In the genomic region with DNA sequence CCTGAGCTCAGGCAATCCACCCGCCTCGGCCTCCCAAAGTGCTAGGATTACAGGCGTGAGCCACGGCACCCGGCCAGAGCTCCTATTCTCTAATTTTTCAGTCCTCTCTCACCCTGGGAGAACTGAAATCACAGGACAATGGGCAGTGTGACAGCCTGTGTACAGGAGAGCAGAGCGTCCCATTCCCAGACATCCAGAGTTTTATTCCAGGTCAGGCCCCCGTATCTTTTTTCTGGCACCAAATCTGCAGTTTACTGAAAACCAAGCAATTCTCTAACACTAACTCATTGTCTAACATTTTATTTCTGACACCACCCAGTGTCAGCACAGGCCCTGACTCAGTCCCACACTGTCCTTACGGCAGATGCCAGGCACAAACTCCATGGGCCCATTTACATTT, we compare ENCODE assay signal across 12 cellular contexts. TPM values are rescaled to one million over a fixed set of nuclear protein-coding genes. Genes with fewer than 3 reads are reported as not detected.
DNase-seq lines count a peak whose midpoint lies in the region; ATAC-seq and TF ChIP-seq lines count a peak whose summit lies in the region.
"Had no signal": no experiment of that assay in that cellular context is flagged by ENCODE, and none has a peak within 500 bp of the region (broad histone marks: within the 10 kb centered on the region; RNA-seq: fewer than 3 reads in every experiment).

No MANE protein-coding gene starts in this region.

- dilution Hi-C loops in IMR-90 (cut with HindIII; ENCODE audit: low sequenced_read_pairs, unreplicated experiment), result no loop called here

- H3K56ac ChIP-seq in IMR-90 (ENCODE audit: extremely low read depth, insufficient read depth, low read length), result no peak overlapping the region

- H2AFZ ChIP-seq in IMR-90 (replicated peaks; ENCODE audit: low read length, poor library complexity), result no peak overlapping the region

- no peaks in the 10 kb centered on the region for H3K9me1 ChIP-seq in IMR-90 (ENCODE audit: insufficient read depth, low read length)

- no peaks in the 10 kb centered on the region for H3K4me1 ChIP-seq in IMR-90 (ENCODE audit: control insufficient read depth, insufficient read depth, low read length)
- H3K4me1 ChIP-seq in CD4-positive, alpha-beta memory T cell (ENCODE audit: insufficient read depth, low read length), result peaks cover 45% of the 10 kb centered on the region

- H2BK15ac ChIP-seq in IMR-90 (ENCODE audit: low read depth, low read length), result no peak overlapping the region

- H3K36me3 ChIP-seq in IMR-90 (ENCODE audit: control insufficient read depth, insufficient read depth, low read length), result peaks cover 11% of the 10 kb centered on the region
- no peaks in the 10 kb centered on the region for H3K36me3 ChIP-seq in CD4-positive, alpha-beta memory T cell (ENCODE audit: insufficient read depth, low read length)

- no peak overlapping the region for H3K9ac ChIP-seq in IMR-90 (ENCODE audit: low read depth, low read length)

- no peak overlapping the region for H2BK20ac ChIP-seq in IMR-90 (ENCODE audit: low read depth, low read length)

- TF ChIP-seq POLR2A in IMR-90 (IDR thresholded peaks at IDR 0.05; ENCODE audit: low read depth, low read length), result no peak

- DNase-seq in IMR-90 (no peak), dorsolateral prefrontal cortex (peak in 8 of 10 donors; percentile 56 to 80 (median 74)), hypothalamus (lab: John Stamatoyannopoulos, UW) (peak in 40 of 51 donors; percentile 4 to 90 (median 62)), sciatic nerve (ENCODE audit: low spot score) (peak; percentile 66), GM13977 (ENCODE audit: low spot score) (no peak), NCI-H2227 treated with DMSO at 0.1 percent for 48 hours (lab: John Stamatoyannopoulos, UW) (no peak)
- no peak for DNase-seq in stimulated activated naive CD4-positive, alpha-beta T cell (lab: John Stamatoyannopoulos, UW)
- DNase-seq in CD4-positive, alpha-beta memory T cell, result no peak
- DNase-seq: activated CD4-positive, alpha-beta T cell treated with anti-CD3 and anti-CD28 coated beads for 48 hours; activated T-cell treated with anti-CD3 and anti-CD28 coated beads, Interleukin-2, amount 50 U/mL, for 4 hours; DMS79 treated with DMSO at 0.1 percent for 48 hours; foreskin fibroblast had no signal

- in situ Hi-C loops in IMR-90 (cut with MboI; ENCODE audit: low sequenced_read_pairs) (no loop called here), GM13977 (cut with MboI; ENCODE audit: low pct_unique_long_range_greater_than_20kb, low sequenced_read_pairs, unreplicated experiment) (no loop called here)

- ATAC-seq in IMR-90 (ENCODE audit: low read depth), result 0 out of 2 replicates have a peak, but pooled peaks have one; percentile 24
- ATAC-seq in sciatic nerve, result peak; percentile 98
- ATAC-seq: activated T-cell treated with anti-CD3 and anti-CD28 coated beads, Interleukin-2, amount 50 U/mL, for 4 hours had no signal

- H4K91ac ChIP-seq in IMR-90 (ENCODE audit: insufficient read depth, low read depth, low read length), result no peak overlapping the region

- H2AK9ac ChIP-seq in IMR-90 (replicated peaks; ENCODE audit: low read depth, low read length, poor library complexity), result no peak overlapping the region

- H3K4me3 Mint-ChIP-seq in CD4-positive, alpha-beta memory T cell, result peak overlapping the region in 1 of 8 donors; percentile 34
- H3K4me3 Mint-ChIP-seq: activated T-cell treated with anti-CD3 and anti-CD28 coated beads, Interleukin-2, amount 50 U/mL, for 4 hours had no signal

- BruUV-seq in IMR-90 (replicated peaks; lab: Mats Ljungman, UMichigan), result no TSS peak

- no peak for TF ChIP-seq RAD21 in IMR-90 (IDR thresholded peaks at IDR 0.05; ENCODE audit: low read length)

- H3K9me3 ChIP-seq in IMR-90 (ENCODE audit: control insufficient read depth, insufficient read depth, low read length), result peaks cover 5% of the 10 kb centered on the region; the same call in 1 of the 2 replicates
- H3K9me3 ChIP-seq in CD4-positive, alpha-beta memory T cell (ENCODE audit: control insufficient read depth in 1 of 2, low read length in 2 of 2), result peaks cover 0 to 4% of the 10 kb centered on the region in 2 donors

- no peak overlapping the region for H3K14ac ChIP-seq in IMR-90 (replicated peaks; ENCODE audit: low read depth, low read length)

- CTCF ChIA-PET in IMR-90 (lab: Yijun Ruan, JAX), result interaction anchor here (0.6 kb wide), 1 partner anchor 371 kb away, joined by 4 read pairs; no protein-coding TSS in a partner anchor
- CTCF ChIA-PET in CD4-positive, alpha-beta memory T cell (lab: Charles Lee; ENCODE audit: partially characterized antibody), result interaction anchor here (0.6 kb wide), 1 partner anchor 1236 kb away, joined by 3 read pairs; no protein-coding TSS in a partner anchor

- no peak overlapping the region for H2BK5ac ChIP-seq in IMR-90 (ENCODE audit: low read depth, low read length, poor library complexity, severe bottlenecking)

- H3K4ac ChIP-seq in IMR-90 (ENCODE audit: low read depth, low read length), result no peak overlapping the region

- H4K5ac ChIP-seq in IMR-90 (ENCODE audit: low read depth, low read length), result no peak overlapping the region

- 87% methylated on average over 3 of the region's 8 CpGs; no CpG with 5 or more reads in 1 of the 2 experiments for WGBS in IMR-90 (ENCODE audit: extremely low coverage in 2 of 2, insufficient read length in 1 of 2), 2 experiments

- H3K79me1 ChIP-seq in IMR-90 (ENCODE audit: low read depth in 1 of 2, low read length in 2 of 2), result peaks cover under 1 to 6% of the 10 kb centered on the region in 2 experiments; a peak in 3 of 4 replicates

- no peak overlapping the region for H3K4me2 ChIP-seq in IMR-90 (ENCODE audit: low read depth, low read length)

- intact Hi-C loops in IMR-90 (cut with micrococcal nuclease) (no loop called here), dorsolateral prefrontal cortex (cut with DNase I) (loop anchor here in 1 of 2 donors (5.0 kb wide), 1 partner anchor 35 kb away; the partner anchor contains the start of gene ZNF738), sciatic nerve (cut with DNase I) (no loop called here)
- intact Hi-C loops in CD4-positive, alpha-beta memory T cell (cut with micrococcal nuclease), result no loop called here

- POLR2A ChIA-PET in IMR-90 (lab: Charles Lee; ENCODE audit: unreplicated experiment), result no interaction called here
- POLR2A ChIA-PET in CD4-positive, alpha-beta memory T cell (lab: Charles Lee; ENCODE audit: partially characterized antibody), result no interaction called here

- H3K4me1 Mint-ChIP-seq in CD4-positive, alpha-beta memory T cell, result peaks cover 51 to 73% (median 63%) of the 10 kb centered on the region in 4 donors

- no peak overlapping the region for H2BK120ac ChIP-seq in IMR-90 (ENCODE audit: low read depth, low read length)

- no peak overlapping the region for H2AK5ac ChIP-seq in IMR-90 (ENCODE audit: low read depth, low read length)

- H3K36me3 Mint-ChIP-seq in CD4-positive, alpha-beta memory T cell, result peaks cover 28 to 55% of the 10 kb centered on the region in 2 donors

- no peak overlapping the region for H3K23ac ChIP-seq in IMR-90 (ENCODE audit: low read depth, low read length)

- H4K20me1 ChIP-seq in IMR-90 (ENCODE audit: insufficient read depth, low read length), result peaks cover 4% of the 10 kb centered on the region; the same call in 1 of the 2 replicates

- peaks cover 0 to 41% (median 4%) of the 10 kb centered on the region in 8 donors for H3K9me3 Mint-ChIP-seq in CD4-positive, alpha-beta memory T cell

- TF ChIP-seq CTCF in IMR-90 (conservative IDR thresholded peaks at IDR 0.05; ENCODE audit: low read depth, low read length) (no peak), dorsolateral prefrontal cortex (IDR thresholded peaks at IDR 0.05 in 54 of 56, conservative IDR thresholded peaks at IDR 0.05 in 2 of 56; ENCODE audit: low read depth in 1 of 56, partially characterized antibody in 56 of 56) (peak in 9 of 56 donors; percentile 8 to 36 (median 18)), GM13977 (IDR thresholded peaks at IDR 0.05; ENCODE audit: extremely low read depth, insufficient read depth, missing control alignments) (no peak)

- H3K27ac ChIP-seq in IMR-90 (ENCODE audit: insufficient read depth, low read length) (no peak overlapping the region), dorsolateral prefrontal cortex (peak overlapping the region; percentile 63 to 99 (median 96))
- no peak overlapping the region for H3K27ac ChIP-seq in CD4-positive, alpha-beta memory T cell (ENCODE audit: low read depth, low read length)

- peak overlapping the region in 2 of 7 donors; percentile 36 to 46 for H3K27ac Mint-ChIP-seq in CD4-positive, alpha-beta memory T cell

- H3K27me3 Mint-ChIP-seq in CD4-positive, alpha-beta memory T cell, result no peaks in the 10 kb centered on the region

- H3K4me3 ChIP-seq in IMR-90 (ENCODE audit: insufficient read depth, low read depth, low read length) (no peak overlapping the region), dorsolateral prefrontal cortex (peak overlapping the region in 35 of 59 donors; percentile 0 to 47 (median 19))
- no peak overlapping the region for H3K4me3 ChIP-seq in CD4-positive, alpha-beta memory T cell (ENCODE audit: low read length in 2 of 2)

- H3K18ac ChIP-seq in IMR-90 (ENCODE audit: low read depth, low read length), result no peak overlapping the region

- H3K27me3 ChIP-seq in IMR-90 (ENCODE audit: control insufficient read depth, insufficient read depth, low read length) (no peaks in the 10 kb centered on the region), dorsolateral prefrontal cortex (no peaks in the 10 kb centered on the region)
- no peaks in the 10 kb centered on the region for H3K27me3 ChIP-seq in CD4-positive, alpha-beta memory T cell (ENCODE audit: insufficient read depth, low read length)

- no peak overlapping the region for H4K8ac ChIP-seq in IMR-90 (ENCODE audit: low read depth in 2 of 2, low read length in 2 of 2)

TF ChIP-seq in IMR-90, 13 proteins besides CTCF, POLR2A, EP300 and RAD21 (continues in another document):
- TF ChIP-seq RCOR1 (IDR thresholded peaks at IDR 0.05; ENCODE audit: insufficient replicate concordance, low read length) (no peak), CHD1 (IDR thresholded peaks at IDR 0.05; ENCODE audit: low read depth, low read length) (no peak)

RNA-seq across cellular contexts. Expression of gene ZNF708, which starts 6.7 kb away (rescaled TPM):
- total RNA-seq in IMR-90 (2012; rRNA removed), result 4.7 and 7.2 TPM in 2 replicates
- 1.0 and 1.7 TPM in 2 replicates for polyA plus RNA-seq in IMR-90 (2012; rRNA removed)
- 0.34 and 0.76 TPM in 2 replicates for polyA plus RNA-seq in IMR-90 (2012; cell fraction: cytosol; rRNA removed)
- polyA plus RNA-seq in IMR-90 (2012; cell fraction: nucleus; rRNA removed; ENCODE audit: low replicate concordance), result 1.2 and 5.1 TPM in 2 replicates
- 100 to 1,000 TPM in 5 of 120 experiments, 10 to 100 TPM in 115; 19.1 to 168 (median 46.2) TPM for total RNA-seq in dorsolateral prefrontal cortex
- total RNA-seq in sciatic nerve, result 24.1 TPM
- total RNA-seq in CD4-positive, alpha-beta memory T cell, result 10 to 100 TPM; 42.5 to 44.2 TPM
- polyA plus RNA-seq in CD4-positive, alpha-beta memory T cell, result 10 to 100 TPM in 1 of 2 donors, 1 to 10 TPM in 1; 6.6 to 12.1 TPM

RNA-seq across cellular contexts. Expression of gene ZNF738, which starts 36.3 kb away (rescaled TPM):
- total RNA-seq in IMR-90 (2012; rRNA removed) (2.7 and 4.4 TPM in 2 replicates), dorsolateral prefrontal cortex (10 to 100 TPM in 78 of 120 experiments, 1 to 10 TPM in 42; 3.9 to 28.7 (median 11.3) TPM), sciatic nerve (5.3 TPM)
- polyA plus RNA-seq in IMR-90 (2012; rRNA removed), result 6.1 and 7.3 TPM in 2 replicates
- 0.96 and 1.9 TPM in 2 replicates for polyA plus RNA-seq in IMR-90 (2012; cell fraction: cytosol; rRNA removed)
- polyA plus RNA-seq in IMR-90 (2012; cell fraction: nucleus; rRNA removed; ENCODE audit: low replicate concordance), result 2.4 and 9.9 TPM in 2 replicates
- total RNA-seq in CD4-positive, alpha-beta memory T cell, result 10 to 100 TPM in 1 of 2 experiments, 1 to 10 TPM in 1; 9.8 to 11.4 TPM
- 1 to 10 TPM; 2.5 to 2.8 TPM for polyA plus RNA-seq in CD4-positive, alpha-beta memory T cell

Comparison
In these comparisons a context has a peak if more than half of its experiments do, and no peak if none do; other contexts are left out.
1. DNase-seq: peak in dorsolateral prefrontal cortex (8 of 10), hypothalamus (40 of 51) and sciatic nerve (single experiment); none in IMR-90 (single experiment), GM13977 (single experiment), stimulated activated naive CD4-positive, alpha-beta T cell (0 of 6), NCI-H2227 treated with DMSO at 0.1 percent for 48 hours (single experiment) and CD4-positive, alpha-beta memory T cell (0 of 5).
2. H3K27ac ChIP-seq: peak in dorsolateral prefrontal cortex (59 of 59); none in IMR-90 (single experiment) and CD4-positive, alpha-beta memory T cell (single experiment).
3. H3K4me3 ChIP-seq: peak in dorsolateral prefrontal cortex (35 of 59); none in IMR-90 (single experiment) and CD4-positive, alpha-beta memory T cell (0 of 2).